Comparison of ENCODE assay signal across 2 cellular contexts in the genomic region with DNA sequence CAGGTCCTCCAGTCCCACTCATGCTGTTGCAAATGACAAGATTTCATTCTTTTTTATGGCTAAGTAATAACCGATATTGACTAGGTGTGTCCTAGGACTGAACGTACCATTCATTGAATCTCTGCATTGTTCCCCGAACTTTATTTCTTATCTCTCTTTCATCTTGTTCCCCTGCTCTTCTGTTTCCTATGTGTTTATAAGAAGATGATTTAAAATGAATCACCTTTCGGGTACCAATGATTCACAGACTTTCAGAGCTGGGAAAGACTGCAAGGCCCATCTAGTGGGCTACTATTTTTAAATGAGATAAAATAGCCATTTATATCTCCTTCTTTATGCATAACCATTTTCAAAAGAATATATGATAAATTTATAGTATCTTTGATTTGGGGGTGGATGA.
TF ChIP-seq lines count a peak whose summit lies in the region.

No MANE protein-coding gene starts in this region.

TF ChIP-seq in SK-N-SH, 30 proteins besides CTCF, POLR2A, EP300 and RAD21 (continued from another document and continues in another):
- TF ChIP-seq, protein P1, sequence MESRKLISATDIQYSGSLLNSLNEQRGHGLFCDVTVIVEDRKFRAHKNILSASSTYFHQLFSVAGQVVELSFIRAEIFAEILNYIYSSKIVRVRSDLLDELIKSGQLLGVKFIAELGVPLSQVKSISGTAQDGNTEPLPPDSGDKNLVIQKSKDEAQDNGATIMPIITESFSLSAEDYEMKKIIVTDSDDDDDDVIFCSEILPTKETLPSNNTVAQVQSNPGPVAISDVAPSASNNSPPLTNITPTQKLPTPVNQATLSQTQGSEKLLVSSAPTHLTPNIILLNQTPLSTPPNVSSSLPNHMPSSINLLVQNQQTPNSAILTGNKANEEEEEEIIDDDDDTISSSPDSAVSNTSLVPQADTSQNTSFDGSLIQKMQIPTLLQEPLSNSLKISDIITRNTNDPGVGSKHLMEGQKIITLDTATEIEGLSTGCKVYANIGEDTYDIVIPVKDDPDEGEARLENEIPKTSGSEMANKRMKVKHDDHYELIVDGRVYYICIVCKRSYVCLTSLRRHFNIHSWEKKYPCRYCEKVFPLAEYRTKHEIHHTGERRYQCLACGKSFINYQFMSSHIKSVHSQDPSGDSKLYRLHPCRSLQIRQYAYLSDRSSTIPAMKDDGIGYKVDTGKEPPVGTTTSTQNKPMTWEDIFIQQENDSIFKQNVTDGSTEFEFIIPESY (IDR thresholded peaks at IDR 0.05; ENCODE audit: borderline replicate concordance, low read depth), result no peak
- TF ChIP-seq GATA2 (CRISPR knock-in tag; IDR thresholded peaks at IDR 0.05) (no peak), FOXJ3 (CRISPR knock-in tag; IDR thresholded peaks at IDR 0.05) (no peak), SMC3 (IDR thresholded peaks at IDR 0.05; ENCODE audit: low read depth, low read length) (no peak), POLR2AphosphoS5 (IDR thresholded peaks at IDR 0.05; ENCODE audit: low read depth, low read length) (no peak), RFX5 (IDR thresholded peaks at IDR 0.05; ENCODE audit: low read length) (no peak), NRF1 (IDR thresholded peaks at IDR 0.05; ENCODE audit: low read depth, low read length) (no peak), EZH2phosphoT487 (IDR thresholded peaks at IDR 0.05; ENCODE audit: borderline replicate concordance, low read depth) (no peak), SIN3A (IDR thresholded peaks at IDR 0.05; ENCODE audit: borderline replicate concordance, low read depth, low read length) (no peak), TAF1 (IDR thresholded peaks at IDR 0.05; ENCODE audit: borderline replicate concordance, low read depth, low read length) (no peak), GABPA (IDR thresholded peaks at IDR 0.05; ENCODE audit: low read depth) (no peak), MEF2A (IDR thresholded peaks at IDR 0.05; ENCODE audit: borderline replicate concordance, low read depth) (no peak), TEAD4 (IDR thresholded peaks at IDR 0.05; ENCODE audit: borderline replicate concordance, insufficient read depth) (peak; percentile 46; the same call in 1 of the 2 replicates), YY1 (IDR thresholded peaks at IDR 0.05; ENCODE audit: low read depth) (no peak), ELF1 (IDR thresholded peaks at IDR 0.05) (no peak), MXI1 (IDR thresholded peaks at IDR 0.05; ENCODE audit: low read depth, low read length) (no peak), RXRA (IDR thresholded peaks at IDR 0.05; ENCODE audit: borderline replicate concordance, low read depth) (no peak), CHD2 (IDR thresholded peaks at IDR 0.05; ENCODE audit: low read length, partially characterized antibody) (no peak), TCF12 (IDR thresholded peaks at IDR 0.05) (peak; percentile 58), FOSL2 (IDR thresholded peaks at IDR 0.05; ENCODE audit: borderline replicate concordance, low read depth) (peak; percentile 81), RCOR1 (IDR thresholded peaks at IDR 0.05; ENCODE audit: low read length) (no peak), JUND (IDR thresholded peaks at IDR 0.05) (peak; percentile 56)
- TF ChIP-seq, protein P2, sequence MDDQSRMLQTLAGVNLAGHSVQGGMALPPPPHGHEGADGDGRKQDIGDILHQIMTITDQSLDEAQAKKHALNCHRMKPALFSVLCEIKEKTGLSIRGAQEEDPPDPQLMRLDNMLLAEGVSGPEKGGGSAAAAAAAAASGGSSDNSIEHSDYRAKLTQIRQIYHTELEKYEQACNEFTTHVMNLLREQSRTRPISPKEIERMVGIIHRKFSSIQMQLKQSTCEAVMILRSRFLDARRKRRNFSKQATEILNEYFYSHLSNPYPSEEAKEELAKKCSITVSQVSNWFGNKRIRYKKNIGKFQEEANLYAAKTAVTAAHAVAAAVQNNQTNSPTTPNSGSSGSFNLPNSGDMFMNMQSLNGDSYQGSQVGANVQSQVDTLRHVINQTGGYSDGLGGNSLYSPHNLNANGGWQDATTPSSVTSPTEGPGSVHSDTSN (IDR thresholded peaks at IDR 0.05), result peak; percentile 30; the same call in 1 of the 2 replicates
- TF ChIP-seq, protein P3, sequence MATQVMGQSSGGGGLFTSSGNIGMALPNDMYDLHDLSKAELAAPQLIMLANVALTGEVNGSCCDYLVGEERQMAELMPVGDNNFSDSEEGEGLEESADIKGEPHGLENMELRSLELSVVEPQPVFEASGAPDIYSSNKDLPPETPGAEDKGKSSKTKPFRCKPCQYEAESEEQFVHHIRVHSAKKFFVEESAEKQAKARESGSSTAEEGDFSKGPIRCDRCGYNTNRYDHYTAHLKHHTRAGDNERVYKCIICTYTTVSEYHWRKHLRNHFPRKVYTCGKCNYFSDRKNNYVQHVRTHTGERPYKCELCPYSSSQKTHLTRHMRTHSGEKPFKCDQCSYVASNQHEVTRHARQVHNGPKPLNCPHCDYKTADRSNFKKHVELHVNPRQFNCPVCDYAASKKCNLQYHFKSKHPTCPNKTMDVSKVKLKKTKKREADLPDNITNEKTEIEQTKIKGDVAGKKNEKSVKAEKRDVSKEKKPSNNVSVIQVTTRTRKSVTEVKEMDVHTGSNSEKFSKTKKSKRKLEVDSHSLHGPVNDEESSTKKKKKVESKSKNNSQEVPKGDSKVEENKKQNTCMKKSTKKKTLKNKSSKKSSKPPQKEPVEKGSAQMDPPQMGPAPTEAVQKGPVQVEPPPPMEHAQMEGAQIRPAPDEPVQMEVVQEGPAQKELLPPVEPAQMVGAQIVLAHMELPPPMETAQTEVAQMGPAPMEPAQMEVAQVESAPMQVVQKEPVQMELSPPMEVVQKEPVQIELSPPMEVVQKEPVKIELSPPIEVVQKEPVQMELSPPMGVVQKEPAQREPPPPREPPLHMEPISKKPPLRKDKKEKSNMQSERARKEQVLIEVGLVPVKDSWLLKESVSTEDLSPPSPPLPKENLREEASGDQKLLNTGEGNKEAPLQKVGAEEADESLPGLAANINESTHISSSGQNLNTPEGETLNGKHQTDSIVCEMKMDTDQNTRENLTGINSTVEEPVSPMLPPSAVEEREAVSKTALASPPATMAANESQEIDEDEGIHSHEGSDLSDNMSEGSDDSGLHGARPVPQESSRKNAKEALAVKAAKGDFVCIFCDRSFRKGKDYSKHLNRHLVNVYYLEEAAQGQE (IDR thresholded peaks at IDR 0.05; ENCODE audit: low read depth, low read length), result no peak
- TF ChIP-seq, protein P4, sequence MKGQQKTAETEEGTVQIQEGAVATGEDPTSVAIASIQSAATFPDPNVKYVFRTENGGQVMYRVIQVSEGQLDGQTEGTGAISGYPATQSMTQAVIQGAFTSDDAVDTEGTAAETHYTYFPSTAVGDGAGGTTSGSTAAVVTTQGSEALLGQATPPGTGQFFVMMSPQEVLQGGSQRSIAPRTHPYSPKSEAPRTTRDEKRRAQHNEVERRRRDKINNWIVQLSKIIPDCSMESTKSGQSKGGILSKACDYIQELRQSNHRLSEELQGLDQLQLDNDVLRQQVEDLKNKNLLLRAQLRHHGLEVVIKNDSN (IDR thresholded peaks at IDR 0.05; ENCODE audit: borderline replicate concordance, low read depth), result no peak
- TF ChIP-seq, protein P5, sequence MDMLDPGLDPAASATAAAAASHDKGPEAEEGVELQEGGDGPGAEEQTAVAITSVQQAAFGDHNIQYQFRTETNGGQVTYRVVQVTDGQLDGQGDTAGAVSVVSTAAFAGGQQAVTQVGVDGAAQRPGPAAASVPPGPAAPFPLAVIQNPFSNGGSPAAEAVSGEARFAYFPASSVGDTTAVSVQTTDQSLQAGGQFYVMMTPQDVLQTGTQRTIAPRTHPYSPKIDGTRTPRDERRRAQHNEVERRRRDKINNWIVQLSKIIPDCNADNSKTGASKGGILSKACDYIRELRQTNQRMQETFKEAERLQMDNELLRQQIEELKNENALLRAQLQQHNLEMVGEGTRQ (IDR thresholded peaks at IDR 0.05; ENCODE audit: borderline replicate concordance, low read depth, low read length), result no peak

TF ChIP-seq in SK-N-SH treated with all-trans-retinoic acid at 6 μM for 48 hours, 23 proteins besides CTCF, POLR2A, EP300 and RAD21 (continued from another document):
- TF ChIP-seq, protein P6, sequence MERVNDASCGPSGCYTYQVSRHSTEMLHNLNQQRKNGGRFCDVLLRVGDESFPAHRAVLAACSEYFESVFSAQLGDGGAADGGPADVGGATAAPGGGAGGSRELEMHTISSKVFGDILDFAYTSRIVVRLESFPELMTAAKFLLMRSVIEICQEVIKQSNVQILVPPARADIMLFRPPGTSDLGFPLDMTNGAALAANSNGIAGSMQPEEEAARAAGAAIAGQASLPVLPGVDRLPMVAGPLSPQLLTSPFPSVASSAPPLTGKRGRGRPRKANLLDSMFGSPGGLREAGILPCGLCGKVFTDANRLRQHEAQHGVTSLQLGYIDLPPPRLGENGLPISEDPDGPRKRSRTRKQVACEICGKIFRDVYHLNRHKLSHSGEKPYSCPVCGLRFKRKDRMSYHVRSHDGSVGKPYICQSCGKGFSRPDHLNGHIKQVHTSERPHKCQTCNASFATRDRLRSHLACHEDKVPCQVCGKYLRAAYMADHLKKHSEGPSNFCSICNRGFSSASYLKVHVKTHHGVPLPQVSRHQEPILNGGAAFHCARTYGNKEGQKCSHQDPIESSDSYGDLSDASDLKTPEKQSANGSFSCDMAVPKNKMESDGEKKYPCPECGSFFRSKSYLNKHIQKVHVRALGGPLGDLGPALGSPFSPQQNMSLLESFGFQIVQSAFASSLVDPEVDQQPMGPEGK (CRISPR knock-in tag; IDR thresholded peaks at IDR 0.05; ENCODE audit: borderline replicate concordance), result no peak
- TF ChIP-seq ZNF565 (CRISPR knock-in tag; conservative IDR thresholded peaks at IDR 0.05; ENCODE audit: low read depth) (no peak), RARB (CRISPR knock-in tag; IDR thresholded peaks at IDR 0.05) (no peak), BACH2 (CRISPR knock-in tag; IDR thresholded peaks at IDR 0.05; ENCODE audit: borderline replicate concordance) (no peak), TOX (CRISPR knock-in tag; IDR thresholded peaks at IDR 0.05; ENCODE audit: borderline replicate concordance) (no peak), ZFP3 (CRISPR knock-in tag; IDR thresholded peaks at IDR 0.05) (no peak), SNAI2 (CRISPR knock-in tag; IDR thresholded peaks at IDR 0.05) (no peak), ZNF70 (CRISPR knock-in tag; IDR thresholded peaks at IDR 0.05) (no peak), PPARA (CRISPR knock-in tag; IDR thresholded peaks at IDR 0.05; ENCODE audit: borderline replicate concordance) (no peak)
- TF ChIP-seq, protein P7, sequence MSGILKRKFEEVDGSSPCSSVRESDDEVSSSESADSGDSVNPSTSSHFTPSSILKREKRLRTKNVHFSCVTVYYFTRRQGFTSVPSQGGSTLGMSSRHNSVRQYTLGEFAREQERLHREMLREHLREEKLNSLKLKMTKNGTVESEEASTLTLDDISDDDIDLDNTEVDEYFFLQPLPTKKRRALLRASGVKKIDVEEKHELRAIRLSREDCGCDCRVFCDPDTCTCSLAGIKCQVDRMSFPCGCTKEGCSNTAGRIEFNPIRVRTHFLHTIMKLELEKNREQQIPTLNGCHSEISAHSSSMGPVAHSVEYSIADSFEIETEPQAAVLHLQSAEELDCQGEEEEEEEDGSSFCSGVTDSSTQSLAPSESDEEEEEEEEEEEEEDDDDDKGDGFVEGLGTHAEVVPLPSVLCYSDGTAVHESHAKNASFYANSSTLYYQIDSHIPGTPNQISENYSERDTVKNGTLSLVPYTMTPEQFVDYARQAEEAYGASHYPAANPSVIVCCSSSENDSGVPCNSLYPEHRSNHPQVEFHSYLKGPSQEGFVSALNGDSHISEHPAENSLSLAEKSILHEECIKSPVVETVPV (CRISPR knock-in tag; IDR thresholded peaks at IDR 0.05), result no peak
- TF ChIP-seq, protein P8, sequence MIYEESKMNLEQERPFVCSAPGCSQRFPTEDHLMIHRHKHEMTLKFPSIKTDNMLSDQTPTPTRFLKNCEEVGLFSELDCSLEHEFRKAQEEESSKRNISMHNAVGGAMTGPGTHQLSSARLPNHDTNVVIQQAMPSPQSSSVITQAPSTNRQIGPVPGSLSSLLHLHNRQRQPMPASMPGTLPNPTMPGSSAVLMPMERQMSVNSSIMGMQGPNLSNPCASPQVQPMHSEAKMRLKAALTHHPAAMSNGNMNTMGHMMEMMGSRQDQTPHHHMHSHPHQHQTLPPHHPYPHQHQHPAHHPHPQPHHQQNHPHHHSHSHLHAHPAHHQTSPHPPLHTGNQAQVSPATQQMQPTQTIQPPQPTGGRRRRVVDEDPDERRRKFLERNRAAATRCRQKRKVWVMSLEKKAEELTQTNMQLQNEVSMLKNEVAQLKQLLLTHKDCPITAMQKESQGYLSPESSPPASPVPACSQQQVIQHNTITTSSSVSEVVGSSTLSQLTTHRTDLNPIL (CRISPR knock-in tag; IDR thresholded peaks at IDR 0.05; ENCODE audit: low read depth), result no peak
